In the genomic region with DNA sequence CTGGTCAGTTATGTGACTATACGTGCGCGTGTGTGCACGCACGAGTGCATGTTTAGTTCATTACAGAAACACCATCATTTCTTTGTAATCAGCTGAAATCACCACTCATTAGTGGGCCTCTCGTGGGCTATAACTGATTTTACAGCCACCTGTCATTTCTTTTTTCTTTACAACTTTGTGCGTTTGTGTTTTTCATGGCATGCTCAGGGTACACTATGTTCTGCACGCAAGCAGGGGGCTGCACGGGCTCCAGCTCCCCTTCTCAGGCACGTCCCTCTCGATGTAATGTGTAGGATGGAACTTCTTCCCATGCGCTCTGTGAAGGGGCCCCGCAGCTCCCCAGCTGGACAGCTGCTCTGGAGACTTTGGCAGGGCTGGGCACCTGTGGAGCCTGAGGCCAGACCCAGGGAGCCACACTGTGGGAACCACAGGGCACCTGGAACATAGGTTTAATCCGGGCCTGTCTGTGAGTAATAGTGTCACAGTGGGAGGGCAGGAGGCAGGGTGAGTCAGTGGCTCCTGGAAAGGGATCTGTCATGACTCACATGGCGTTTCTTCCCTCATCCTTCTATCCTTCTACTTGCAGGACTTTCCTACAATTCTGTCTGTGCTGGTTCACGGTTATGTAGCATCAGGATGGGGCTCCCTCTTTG, we compare ENCODE assay signal across 8 cellular contexts. TPM values are rescaled to one million over a fixed set of nuclear protein-coding genes. Genes with fewer than 3 reads are reported as not detected.
DNase-seq lines count a peak whose midpoint lies in the region; ATAC-seq and TF ChIP-seq lines count a peak whose summit lies in the region.

No MANE protein-coding gene starts in this region.

- POLR2A ChIA-PET in AG04449 (lab: Yijun Ruan, JAX), result no interaction called here

- H3K4me3 ChIP-seq in AG04449 (ENCODE audit: low read depth, low read length) (no peak overlapping the region), astrocyte of the cerebellum (ENCODE audit: low read depth, low read length) (no peak overlapping the region)

- no peak for TF ChIP-seq CTCF in AG04449 (IDR thresholded peaks at IDR 0.05; ENCODE audit: insufficient read depth, low read length, missing control alignments)
- TF ChIP-seq CTCF in astrocyte of the cerebellum (IDR thresholded peaks at IDR 0.05; ENCODE audit: low read depth, low read length, missing control alignments), result no peak

- DNase-seq in AG04449 (ENCODE audit: low read depth, low spot score) (peak; percentile 54), HT-29 (ENCODE audit: low spot score) (peak; percentile 4), astrocyte of the cerebellum (ENCODE audit: low read depth) (peak; percentile 86), left kidney (ENCODE audit: low read depth, low spot score) (peak; percentile 45), NCI-H748 (lab: John Stamatoyannopoulos, UW; ENCODE audit: unreplicated experiment) (no peak), RPMI8226 (no peak)
- no peak for DNase-seq in activated effector memory CD4-positive, alpha-beta T cell treated with Interleukin-2 at 50 U/mL for 16 hours

- no peak for ATAC-seq in GM21390 (IDR thresholded peaks at IDR 0.05; ENCODE audit: unreplicated experiment)

- CTCF ChIA-PET in AG04449 (lab: Yijun Ruan, JAX), result interaction anchor here (5.2 kb wide), 1 partner anchor 12 kb away, joined by 38 read pairs; no protein-coding TSS in a partner anchor

- in situ Hi-C loops in astrocyte of the cerebellum (cut with HindIII; ENCODE audit: low sequenced_read_pairs), result no loop called here

RNA-seq across cellular contexts. Expression of a gene that starts 4.9 kb away (rescaled TPM):
- not detected in 2 replicates for total RNA-seq in HT-29 (2014; rRNA removed; shearing (Covaris generic))

RNA-seq across cellular contexts. Expression of a gene that starts 16.4 kb away (rescaled TPM):
- 127 and 138 TPM in 2 replicates for total RNA-seq in HT-29 (2014; rRNA removed; shearing (Covaris generic))

RNA-seq across cellular contexts. Expression of a gene that starts 43.2 kb away (rescaled TPM):
- not detected in 2 replicates for total RNA-seq in HT-29 (2014; rRNA removed; shearing (Covaris generic))

Comparison
In these comparisons a context has a peak if more than half of its experiments do, and no peak if none do; other contexts are left out.
1. DNase-seq: peak in AG04449 (single experiment), HT-29 (single experiment), astrocyte of the cerebellum (single experiment) and left kidney (single experiment); none in NCI-H748 (single experiment), activated effector memory CD4-positive, alpha-beta T cell treated with Interleukin-2 at 50 U/mL for 16 hours (single experiment) and RPMI8226 (single experiment).